ENCODE assay signal across 17 cellular contexts in the genomic region with DNA sequence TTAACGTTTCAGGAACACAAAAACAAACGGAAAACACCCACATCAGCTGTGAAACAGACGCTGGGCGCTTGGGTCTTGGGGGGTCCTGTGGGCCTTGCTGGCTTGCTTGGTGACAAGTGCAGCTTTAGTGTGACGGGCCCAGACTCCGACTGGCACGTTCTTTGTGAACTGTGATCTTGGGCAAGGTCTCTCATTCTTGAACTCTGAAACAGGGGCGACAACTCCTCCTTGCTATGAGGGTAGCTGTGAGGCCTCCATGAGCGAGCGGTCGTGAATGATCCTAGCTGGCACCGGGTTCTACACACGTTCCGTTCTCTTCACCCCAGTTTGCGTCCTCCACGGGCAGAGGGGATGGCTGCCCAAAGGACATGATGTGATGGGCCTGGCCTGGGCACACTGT. TPM values are rescaled to one million over a fixed set of nuclear protein-coding genes. Genes with fewer than 3 reads are reported as not detected.
DNase-seq lines count a peak whose midpoint lies in the region; ATAC-seq, FAIRE-seq and TF ChIP-seq lines count a peak whose summit lies in the region.
"Had no signal": no experiment of that assay in that cellular context is flagged by ENCODE, and none has a peak within 500 bp of the region (broad histone marks: within the 10 kb centered on the region; RNA-seq: fewer than 3 reads in every experiment).

No MANE protein-coding gene starts in this region.

- intact Hi-C loops in ascending aorta (cut with DNase I) = no loop called here
- intact Hi-C loops in right lobe of liver (cut with DNase I) = no loop called here
- intact Hi-C loops in gastrocnemius medialis (cut with DNase I; ENCODE audit: low total_unique reads) = no loop called here

- H3K4me3 ChIP-seq in ACC112 (ENCODE audit: low read depth, low read length) = no peak overlapping the region
- no peak overlapping the region for H3K4me3 ChIP-seq in ascending aorta
- H3K4me3 ChIP-seq in right lobe of liver = no peak overlapping the region
- H3K4me3 ChIP-seq in gastrocnemius medialis = no peak overlapping the region

- 55% methylated on average over 12 of the region's 16 CpGs for WGBS in right lobe of liver (ENCODE audit: insufficient coverage, low coverage, low lambda C conversion rate, missing lambda C conversion rate)

- ATAC-seq in right lobe of liver (peak in 1 of 4 donors; percentile 26), gastrocnemius medialis (no peak), GM18505 (IDR thresholded peaks at IDR 0.05; ENCODE audit: unreplicated experiment) (no peak)

- TF ChIP-seq POLR2A in right lobe of liver (IDR thresholded peaks at IDR 0.05) (no peak), gastrocnemius medialis (IDR thresholded peaks at IDR 0.05) (no peak), GM12892 (IDR thresholded peaks at IDR 0.05; ENCODE audit: low read depth, low read length) (no peak), GM18505 (IDR thresholded peaks at IDR 0.05; ENCODE audit: borderline replicate concordance, extremely low read depth, insufficient read depth, insufficient read length) (no peak)

- H3K4me1 ChIP-seq in ACC112 (ENCODE audit: control insufficient read depth, insufficient read depth, low read length, unreplicated experiment) (peaks cover 26% of the 10 kb centered on the region), ascending aorta (no peaks in the 10 kb centered on the region), right lobe of liver (peaks cover 0 to 25% (median 11%) of the 10 kb centered on the region in 4 donors), gastrocnemius medialis (peaks cover 4 to 7% of the 10 kb centered on the region in 2 donors)

- in situ Hi-C loops in gastrocnemius medialis (cut with MboI; ENCODE audit: low sequenced_read_pairs in 4 of 4) = no loop called here

- H3K27me3 ChIP-seq in ACC112 (ENCODE audit: insufficient read depth, low read length) (no peaks in the 10 kb centered on the region), ascending aorta (no peaks in the 10 kb centered on the region), right lobe of liver (no peaks in the 10 kb centered on the region), gastrocnemius medialis (no peaks in the 10 kb centered on the region)

- TF ChIP-seq CTCF in ascending aorta (IDR thresholded peaks at IDR 0.05) (no peak), right lobe of liver (IDR thresholded peaks at IDR 0.05) (no peak), gastrocnemius medialis (IDR thresholded peaks at IDR 0.05 in 4 of 5, conservative IDR thresholded peaks at IDR 0.05 in 1 of 5) (no peak)

- no peaks in the 10 kb centered on the region for H3K9me3 ChIP-seq in ascending aorta
- no peaks in the 10 kb centered on the region for H3K9me3 ChIP-seq in right lobe of liver
- no peaks in the 10 kb centered on the region for H3K9me3 ChIP-seq in gastrocnemius medialis

- DNase-seq in ascending aorta (ENCODE audit: low spot score in 2 of 2) (no peak), right lobe of liver (no peak), gastrocnemius medialis (no peak), NCI-H526 (lab: John Stamatoyannopoulos, UW) (no peak), GM12892 (ENCODE audit: insufficient read length) (no peak), epidermal melanocyte (ENCODE audit: insufficient read length, low spot score) (no peak)
- DNase-seq: activated T-cell treated with anti-CD3 and anti-CD28 coated beads for 4 hours; NCI-H1417; stimulated activated CD4-positive, alpha-beta T cell treated with anti-CD3 and anti-CD28 coated beads, Interleukin-15, amount 100 ng/mL, for 24 hours; stimulated activated naive CD4-positive, alpha-beta T cell had no signal

- H2AFZ ChIP-seq in ACC112 (ENCODE audit: low read length, unreplicated experiment) = no peak overlapping the region

- FAIRE-seq in GM12892 (lab: Jason Lieb, UNC) = no peak
- FAIRE-seq: bronchial epithelial cell had no signal

- peaks cover 8% of the 10 kb centered on the region for H3K79me2 ChIP-seq in ACC112 (ENCODE audit: control insufficient read depth, insufficient read depth, low read length, unreplicated experiment)

- H3K36me3 ChIP-seq in ACC112 (ENCODE audit: insufficient read depth, low read length) = peaks cover 8% of the 10 kb centered on the region
- H3K36me3 ChIP-seq in ascending aorta = peaks cover 16 to 20% of the 10 kb centered on the region in 2 donors
- peaks cover 0 to 18% (median 3%) of the 10 kb centered on the region in 4 donors for H3K36me3 ChIP-seq in right lobe of liver
- H3K36me3 ChIP-seq in gastrocnemius medialis = peaks cover 0 to 9% of the 10 kb centered on the region in 2 donors

- H3K27ac ChIP-seq in ACC112 (ENCODE audit: low read depth, low read length) = peak overlapping the region; percentile 76
- peak overlapping the region; percentile 63 to 66 for H3K27ac ChIP-seq in ascending aorta
- peak overlapping the region; percentile 68 to 81 (median 79) for H3K27ac ChIP-seq in right lobe of liver
- H3K27ac ChIP-seq in gastrocnemius medialis = peak overlapping the region in 3 of 4 donors; percentile 54 to 69 (median 61)

RNA-seq across cellular contexts. Expression of a gene that starts 8.7 kb away (rescaled TPM):
- 0.75 TPM for total RNA-seq in ascending aorta
- total RNA-seq in right lobe of liver = 10 to 100 TPM; 25.2 to 58.6 (median 41.1) TPM
- under 1 TPM in 2 of 4 donors, not detected in 2; 0.29 to 0.36 TPM for total RNA-seq in gastrocnemius medialis
- polyA plus RNA-seq in GM12892 (2012; ENCODE audit: missing spikeins) = 0.83 TPM
- total RNA-seq: Daoy, HT-29, LHCN-M2, myocyte had no signal

RNA-seq across cellular contexts. Expression of a gene that starts 11.2 kb away (rescaled TPM):
- total RNA-seq in ascending aorta = 1,995 TPM
- total RNA-seq in right lobe of liver = 1,000 to 10,000 TPM in 2 of 6 experiments, 100 to 1,000 TPM in 4; 366 to 1,499 (median 423) TPM
- 1,000 to 10,000 TPM; 1,367 to 1,677 (median 1,461) TPM for total RNA-seq in gastrocnemius medialis
- 4,194 TPM for polyA plus RNA-seq in GM12892 (2012; ENCODE audit: missing spikeins)

RNA-seq across cellular contexts. Expression of a gene that starts 28.1 kb away (rescaled TPM):
- total RNA-seq in ascending aorta (9.3 TPM), right lobe of liver (10 to 100 TPM in 3 of 6 experiments, 1 to 10 TPM in 3; 8.3 to 12.2 (median 10.0) TPM), gastrocnemius medialis (10 to 100 TPM; 20.6 to 27.4 (median 23.6) TPM)
- polyA plus RNA-seq in GM12892 (2012; ENCODE audit: missing spikeins) = 14.1 TPM

Comparison
In these comparisons a context has a peak if more than half of its experiments do, and no peak if none do; other contexts are left out.
1. RNA of a gene that starts 8.7 kb away (total RNA-seq): 25.2 to 58.6 TPM in right lobe of liver; 0.75 TPM in ascending aorta (single experiment) and 0.29 to 0.36 TPM in gastrocnemius medialis; every median in the first group is over 10 times any median in the second.
2. Peak in every context shown above with its lines, with median percentiles within 50 percentile points of each other: H3K27ac ChIP-seq.